Comparison of ENCODE assay signal across 25 cellular contexts in genomic region chr17:5331506-5331905, GRCh38. TPM values are rescaled to one million over a fixed set of nuclear protein-coding genes. Genes with fewer than 3 reads are reported as not detected.
A peak's percentile ranks its signal among the peaks of the same experiment; 100 is the strongest.
DNase-seq lines count a peak whose midpoint lies in the region; ATAC-seq and TF ChIP-seq lines count a peak whose summit lies in the region.
"Had no signal": no experiment of that assay in that cellular context is flagged by ENCODE, and none has a peak within 500 bp of the region (broad histone marks: within the 10 kb centered on the region; RNA-seq: fewer than 3 reads in every experiment).

No MANE protein-coding gene starts in this region.

- ATAC-seq in HG02885 (IDR thresholded peaks at IDR 0.05; ENCODE audit: poor library complexity, unreplicated experiment) (no peak), GM18861 (IDR thresholded peaks at IDR 0.05; ENCODE audit: unreplicated experiment) (no peak), GM18873 (IDR thresholded peaks at IDR 0.05; ENCODE audit: low FRiP score, unreplicated experiment) (no peak)
- ATAC-seq: stimulated activated effector memory CD8-positive, alpha-beta T cell treated with anti-CD3 and anti-CD28 coated beads, Interleukin-12 subunit alpha, Interleukin-12 subunit beta, amount 100 ng/mL, for 72 hours had no signal

- peaks cover 12% of the 10 kb centered on the region for H3K36me3 ChIP-seq in brain microvascular endothelial cell (replicated peaks)

- peak overlapping the region; percentile 20 for H3K27ac ChIP-seq in brain microvascular endothelial cell
- H3K27ac ChIP-seq: right atrium auricular region had no signal

- no peak overlapping the region for H3K4me3 ChIP-seq in brain microvascular endothelial cell (ENCODE audit: low read depth, low read length)
- H3K4me3 ChIP-seq: right atrium auricular region had no signal

- H3K27me3 ChIP-seq in brain microvascular endothelial cell (replicated peaks) = no peaks in the 10 kb centered on the region
- H3K27me3 ChIP-seq: right atrium auricular region had no signal

- peak; percentile 37 for DNase-seq in EH (ENCODE audit: low read depth)
- peak; percentile 29 for DNase-seq in LHCN-M2 (ENCODE audit: low read depth)
- no peak for DNase-seq in brain microvascular endothelial cell
- peak; percentile 17 for DNase-seq in non-pigmented ciliary epithelial cell (ENCODE audit: low read depth)
- DNase-seq: activated CD4-positive, alpha-beta T cell treated with anti-CD3 and anti-CD28 coated beads, Interleukin-2, amount 50 U/mL, for 4 hours; activated CD4-positive, CD25-positive, alpha-beta regulatory T cell; activated CD8-positive, alpha-beta memory T cell treated with anti-CD3 and anti-CD28 coated beads, Interleukin-2, amount 50 U/mL, for 4 hours; Calu3; H9; head of caudate nucleus; kidney; NCI-H1105 treated with DMSO at 0.1 percent for 48 hours; NCI-H1930; NCI-H526; nephron progenitor cell; NK-92 treated with Interleukin-12 subunit alpha and Interleukin-12 subunit beta, amount 100 ng/mL, for 24 hours; SHP77 treated with DMSO at 0.1 percent for 48 hours; stimulated activated CD4-positive, alpha-beta T cell treated with anti-CD3 and anti-CD28 coated beads, Interleukin-4, amount 100 ng/mL, for 24 hours; substantia nigra; T1000 had no signal

- in situ Hi-C loops in brain microvascular endothelial cell (cut with HindIII; ENCODE audit: low pct_ligation_motif_present, low sequenced_read_pairs) = no loop called here

- no peak for TF ChIP-seq CTCF in brain microvascular endothelial cell (IDR thresholded peaks at IDR 0.05; ENCODE audit: low read depth, low read length, missing control alignments)

RNA-seq across cellular contexts. Expression of gene RABEP1, which starts 49.4 kb away (rescaled TPM):
- total RNA-seq in LHCN-M2 (2014; rRNA removed) = 39.8 and 45.5 TPM in 2 replicates
- polyA plus RNA-seq in LHCN-M2 (2012) = 19.3 TPM
